Comparison of ENCODE assay signal across 24 cellular contexts in genomic region chr17:68596411-68596945, GRCh38. TPM values are rescaled to one million over a fixed set of nuclear protein-coding genes. Genes with fewer than 3 reads are reported as not detected.
"Had no signal": no experiment of that assay in that cellular context is flagged by ENCODE, and none has a peak within 500 bp of the region (broad histone marks: within the 10 kb centered on the region; RNA-seq: fewer than 3 reads in every experiment).

No MANE protein-coding gene starts in this region.

- DNase-seq: activated CD4-positive, alpha-beta T cell treated with anti-CD3 and anti-CD28 coated beads, Interleukin-2, amount 10 ng/mL, durations not matched to agents 7 days and 5 days; activated CD4-positive, CD25-positive, alpha-beta regulatory T cell treated with anti-CD3 and anti-CD28 coated beads, Interleukin-2, amount 50 U/mL, for 72 hours; activated naive CD4-positive, alpha-beta T cell; activated T-cell treated with anti-CD3 and anti-CD28 coated beads, Interleukin-2, amount 50 U/mL, for 1 hour; adrenal gland; brain microvascular endothelial cell; effector memory CD8-positive, alpha-beta T cell; heart left ventricle; posterior cingulate gyrus; retina; spleen; stimulated activated CD4-positive, alpha-beta T cell treated with anti-CD3 and anti-CD28 coated beads, Interleukin-4, amount 100 ng/mL, for 24 hours; stimulated activated naive CD4-positive, alpha-beta T cell treated with Interleukin-2 at 50 U/mL for 16 hours; T-helper 1 cell; upper lobe of right lung; WERI-Rb-1 had no signal

- H3K4me3 ChIP-seq: adrenal gland, ascending aorta, spleen, upper lobe of right lung had no signal

- H3K27ac ChIP-seq: adrenal gland, brain microvascular endothelial cell, neutrophil, spleen, upper lobe of right lung, WERI-Rb-1 had no signal

- H3K27me3 ChIP-seq: ascending aorta had no signal

- H3K36me3 ChIP-seq: adrenal gland, ascending aorta, brain microvascular endothelial cell, heart left ventricle, neutrophil, spleen, upper lobe of right lung, WERI-Rb-1 had no signal

- ATAC-seq: effector memory CD8-positive, alpha-beta T cell; natural killer cell treated with Interleukin-12 subunit alpha and Interleukin-12 subunit beta and Interleukin-15 and Interleukin-18, amount 100 ng/mL, for 72 hours; upper lobe of right lung had no signal

- H3K9me3 ChIP-seq: adrenal gland, ascending aorta, heart left ventricle, neutrophil, spleen, upper lobe of right lung had no signal

- FAIRE-seq: colon, keratinocyte, TTC549 had no signal

RNA-seq across cellular contexts. Expression of gene FAM20A, which starts 4.7 kb away (rescaled TPM):
- total RNA-seq: activated CD4-positive, alpha-beta T cell treated with anti-CD3 and anti-CD28 coated beads, Interleukin-2, amount 10 ng/mL, durations not matched to agents 7 days and 5 days; dermis microvascular lymphatic vessel endothelial cell; lung microvascular endothelial cell; natural killer cell treated with Interleukin-12 subunit alpha and Interleukin-12 subunit beta and Interleukin-15 and Interleukin-18, amount 100 ng/mL, for 72 hours had no signal
- polyA plus RNA-seq: keratinocyte had no signal
